ENCODE assay signal across 11 cellular contexts in the genomic region with DNA sequence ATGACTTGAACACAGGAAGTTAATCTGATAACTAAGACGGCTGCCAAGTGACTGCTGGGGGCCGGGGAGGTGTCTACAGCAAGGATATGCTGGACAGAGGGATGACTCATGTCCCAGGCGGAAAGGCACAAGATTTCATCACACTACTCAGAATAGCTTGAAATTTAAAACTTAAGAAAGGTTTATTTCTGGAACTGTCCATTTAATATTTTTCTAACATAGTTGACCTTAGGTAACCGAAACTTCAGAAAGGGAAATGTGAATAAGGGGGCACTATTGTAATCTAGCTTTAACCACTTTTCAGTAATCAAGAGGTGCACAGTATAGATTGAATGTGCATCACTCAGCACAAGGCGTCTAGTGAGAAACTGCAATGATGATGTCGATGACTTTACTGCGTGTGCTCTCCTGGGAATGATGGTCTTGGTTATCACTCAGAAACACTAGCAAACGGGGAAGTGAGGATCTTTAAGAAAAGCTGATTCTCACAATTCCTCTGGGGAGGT.
DNase-seq lines count a peak whose midpoint lies in the region; ATAC-seq and TF ChIP-seq lines count a peak whose summit lies in the region.
"Had no signal": no experiment of that assay in that cellular context is flagged by ENCODE, and none has a peak within 500 bp of the region (broad histone marks: within the 10 kb centered on the region; RNA-seq: fewer than 3 reads in every experiment).

No MANE protein-coding gene starts in this region.

- TF ChIP-seq RAD21 in HCT116 (IDR thresholded peaks at IDR 0.05; ENCODE audit: low read depth): no peak; the same call in 1 of the 2 replicates

- H3K4me3 ChIP-seq in HCT116 (replicated peaks in 1 of 2; ENCODE audit: low read depth in 1 of 2, low read length in 2 of 2): peak overlapping the region in 1 of 2 experiments; percentile 18; a peak in 2 of 4 replicates
- H3K4me3 ChIP-seq in skeletal muscle satellite cell (ENCODE audit: low read length): peak overlapping the region; percentile 34
- no peak overlapping the region for H3K4me3 ChIP-seq in WERI-Rb-1 (ENCODE audit: low read depth, low read length)
- H3K4me3 ChIP-seq: suprapubic skin had no signal

- intact Hi-C loops in HCT116 (cut with micrococcal nuclease) (no loop called here), Right ventricle myocardium superior (cut with DNase I) (loop anchor here (10.0 kb wide), 1 partner anchor 369 kb away; no protein-coding TSS in a partner anchor)

- no peaks in the 10 kb centered on the region for H3K79me2 ChIP-seq in HCT116 (ENCODE audit: insufficient read depth, low read length)

- H3K9ac ChIP-seq in HCT116 (ENCODE audit: low read length) (no peak overlapping the region), skeletal muscle satellite cell (ENCODE audit: low read depth, low read length) (peak overlapping the region; percentile 28)

- H2AFZ ChIP-seq in HCT116 (ENCODE audit: low read depth, low read length, poor library complexity, severe bottlenecking): peak overlapping the region; percentile 57

- H3K27ac ChIP-seq in HCT116 (ENCODE audit: low read depth, low read length): no peak overlapping the region
- H3K27ac ChIP-seq in WERI-Rb-1: no peak overlapping the region
- H3K27ac ChIP-seq: suprapubic skin had no signal

- no TSS peak for BruUV-seq in HCT116 (replicated peaks; lab: Mats Ljungman, UMichigan)

- CTCF ChIA-PET in HCT116 (lab: Charles Lee): no interaction called here

- DNase-seq in HCT116 (ENCODE audit: low read depth, low spot score) (peak; percentile 60), SW 1271 (lab: John Stamatoyannopoulos, UW) (peak; percentile 30 to 82), Right ventricle myocardium superior (peak; percentile 72), medulla oblongata (ENCODE audit: extremely low spot score) (no peak), WERI-Rb-1 (no peak), NCI-H446 (lab: John Stamatoyannopoulos, UW) (no peak)
- no peak for DNase-seq in effector CD8-positive, alpha-beta T cell (lab: John Stamatoyannopoulos, UW)
- DNase-seq: caudate nucleus, natural killer cell had no signal

- ATAC-seq in HCT116 (peak; percentile 82), Right ventricle myocardium superior (ENCODE audit: poor library complexity) (peak; percentile 69)
- ATAC-seq: natural killer cell had no signal

- H3K36me3 ChIP-seq in HCT116 (ENCODE audit: control insufficient read depth in 1 of 2, insufficient read depth in 2 of 2, low read length in 2 of 2) (no peaks in the 10 kb centered on the region), skeletal muscle satellite cell (ENCODE audit: insufficient read depth, low read length) (no peaks in the 10 kb centered on the region), WERI-Rb-1 (no peaks in the 10 kb centered on the region)
- H3K36me3 ChIP-seq: suprapubic skin had no signal

- POLR2A ChIA-PET in HCT116 (lab: Charles Lee): no interaction called here

- peak overlapping the region; percentile 54 for H3K4me2 ChIP-seq in HCT116 (ENCODE audit: low read length)
- peak overlapping the region; percentile 63 for H3K4me2 ChIP-seq in skeletal muscle satellite cell (ENCODE audit: low read length)

- H3K4me1 ChIP-seq in HCT116 (ENCODE audit: control insufficient read depth in 1 of 2, insufficient read depth in 2 of 2, low read length in 2 of 2) (peaks cover 7 to 38% of the 10 kb centered on the region in 2 experiments; a peak in 3 of 4 replicates), skeletal muscle satellite cell (ENCODE audit: control insufficient read depth, insufficient read depth, low read length) (peaks cover 39% of the 10 kb centered on the region)

- no peak for TF ChIP-seq POLR2A in HCT116 (IDR thresholded peaks at IDR 0.05; ENCODE audit: borderline replicate concordance, extremely low read depth, insufficient read depth, insufficient read length)

- H3K9me2 ChIP-seq in HCT116 (ENCODE audit: insufficient read depth): no peaks in the 10 kb centered on the region

- H3K27me3 ChIP-seq in HCT116 (ENCODE audit: insufficient read depth, low read length) (no peaks in the 10 kb centered on the region), skeletal muscle satellite cell (ENCODE audit: control insufficient read depth, insufficient read depth, low read length) (no peaks in the 10 kb centered on the region), WERI-Rb-1 (ENCODE audit: insufficient read depth, low read depth, severe bottlenecking) (no peaks in the 10 kb centered on the region)
- H3K27me3 ChIP-seq: suprapubic skin had no signal

- TF ChIP-seq CTCF in HCT116 (IDR thresholded peaks at IDR 0.05 in 2 of 3, conservative IDR thresholded peaks at IDR 0.05 in 1 of 3; ENCODE audit: borderline replicate concordance in 1 of 3, insufficient read depth in 1 of 3, low read depth in 2 of 3, low read length in 2 of 3) (no peak), WERI-Rb-1 (IDR thresholded peaks at IDR 0.05; ENCODE audit: low read depth, low read length) (no peak)

- RAD21 ChIA-PET in HCT116 (lab: Charles Lee; ENCODE audit: low non-redundant PET in 1 of 2, low total read pairs in 2 of 2, uncharacterized antibody in 2 of 2, unreplicated experiment in 2 of 2): no interaction called here

- H3K9me3 ChIP-seq in HCT116 (ENCODE audit: control insufficient read depth in 1 of 2, insufficient read depth in 1 of 2, low read depth in 1 of 2, low read length in 2 of 2) (no peaks in the 10 kb centered on the region), skeletal muscle satellite cell (replicated peaks; ENCODE audit: low read length) (no peaks in the 10 kb centered on the region), WERI-Rb-1 (ENCODE audit: severe bottlenecking) (no peaks in the 10 kb centered on the region)
- H3K9me3 ChIP-seq: suprapubic skin had no signal

- no peaks in the 10 kb centered on the region for H4K20me1 ChIP-seq in HCT116 (ENCODE audit: insufficient read depth)

TF ChIP-seq in HCT116, 20 proteins besides CTCF, POLR2A, EP300 and RAD21 (continues in another document):
- TF ChIP-seq, protein P1, sequence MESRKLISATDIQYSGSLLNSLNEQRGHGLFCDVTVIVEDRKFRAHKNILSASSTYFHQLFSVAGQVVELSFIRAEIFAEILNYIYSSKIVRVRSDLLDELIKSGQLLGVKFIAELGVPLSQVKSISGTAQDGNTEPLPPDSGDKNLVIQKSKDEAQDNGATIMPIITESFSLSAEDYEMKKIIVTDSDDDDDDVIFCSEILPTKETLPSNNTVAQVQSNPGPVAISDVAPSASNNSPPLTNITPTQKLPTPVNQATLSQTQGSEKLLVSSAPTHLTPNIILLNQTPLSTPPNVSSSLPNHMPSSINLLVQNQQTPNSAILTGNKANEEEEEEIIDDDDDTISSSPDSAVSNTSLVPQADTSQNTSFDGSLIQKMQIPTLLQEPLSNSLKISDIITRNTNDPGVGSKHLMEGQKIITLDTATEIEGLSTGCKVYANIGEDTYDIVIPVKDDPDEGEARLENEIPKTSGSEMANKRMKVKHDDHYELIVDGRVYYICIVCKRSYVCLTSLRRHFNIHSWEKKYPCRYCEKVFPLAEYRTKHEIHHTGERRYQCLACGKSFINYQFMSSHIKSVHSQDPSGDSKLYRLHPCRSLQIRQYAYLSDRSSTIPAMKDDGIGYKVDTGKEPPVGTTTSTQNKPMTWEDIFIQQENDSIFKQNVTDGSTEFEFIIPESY (IDR thresholded peaks at IDR 0.05; ENCODE audit: extremely low read depth, insufficient replicate concordance, low read length): no peak
- TF ChIP-seq JUND (IDR thresholded peaks at IDR 0.05): peak; percentile 73
- peak; percentile 64 for TF ChIP-seq SP1 (IDR thresholded peaks at IDR 0.05; ENCODE audit: low read depth)
- TF ChIP-seq, protein P2, sequence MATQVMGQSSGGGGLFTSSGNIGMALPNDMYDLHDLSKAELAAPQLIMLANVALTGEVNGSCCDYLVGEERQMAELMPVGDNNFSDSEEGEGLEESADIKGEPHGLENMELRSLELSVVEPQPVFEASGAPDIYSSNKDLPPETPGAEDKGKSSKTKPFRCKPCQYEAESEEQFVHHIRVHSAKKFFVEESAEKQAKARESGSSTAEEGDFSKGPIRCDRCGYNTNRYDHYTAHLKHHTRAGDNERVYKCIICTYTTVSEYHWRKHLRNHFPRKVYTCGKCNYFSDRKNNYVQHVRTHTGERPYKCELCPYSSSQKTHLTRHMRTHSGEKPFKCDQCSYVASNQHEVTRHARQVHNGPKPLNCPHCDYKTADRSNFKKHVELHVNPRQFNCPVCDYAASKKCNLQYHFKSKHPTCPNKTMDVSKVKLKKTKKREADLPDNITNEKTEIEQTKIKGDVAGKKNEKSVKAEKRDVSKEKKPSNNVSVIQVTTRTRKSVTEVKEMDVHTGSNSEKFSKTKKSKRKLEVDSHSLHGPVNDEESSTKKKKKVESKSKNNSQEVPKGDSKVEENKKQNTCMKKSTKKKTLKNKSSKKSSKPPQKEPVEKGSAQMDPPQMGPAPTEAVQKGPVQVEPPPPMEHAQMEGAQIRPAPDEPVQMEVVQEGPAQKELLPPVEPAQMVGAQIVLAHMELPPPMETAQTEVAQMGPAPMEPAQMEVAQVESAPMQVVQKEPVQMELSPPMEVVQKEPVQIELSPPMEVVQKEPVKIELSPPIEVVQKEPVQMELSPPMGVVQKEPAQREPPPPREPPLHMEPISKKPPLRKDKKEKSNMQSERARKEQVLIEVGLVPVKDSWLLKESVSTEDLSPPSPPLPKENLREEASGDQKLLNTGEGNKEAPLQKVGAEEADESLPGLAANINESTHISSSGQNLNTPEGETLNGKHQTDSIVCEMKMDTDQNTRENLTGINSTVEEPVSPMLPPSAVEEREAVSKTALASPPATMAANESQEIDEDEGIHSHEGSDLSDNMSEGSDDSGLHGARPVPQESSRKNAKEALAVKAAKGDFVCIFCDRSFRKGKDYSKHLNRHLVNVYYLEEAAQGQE (IDR thresholded peaks at IDR 0.05; ENCODE audit: low read depth): peak; percentile 30
- no peak for TF ChIP-seq EZH2 (IDR thresholded peaks at IDR 0.05)
- TF ChIP-seq MAX (IDR thresholded peaks at IDR 0.05): peak; percentile 58
- 0 out of 2 replicates have a peak, but pooled peaks have one; percentile 39 for TF ChIP-seq CBX3 (IDR thresholded peaks at IDR 0.05; ENCODE audit: low read depth)
- TF ChIP-seq ATF3 (IDR thresholded peaks at IDR 0.05): peak; percentile 38; the same call in 1 of the 2 replicates
- no peak for TF ChIP-seq ZFX (IDR thresholded peaks at IDR 0.05)
- no peak for TF ChIP-seq TCF7L2 (IDR thresholded peaks at IDR 0.05; ENCODE audit: borderline replicate concordance, extremely low read depth, insufficient read depth, insufficient read length)
- no peak for TF ChIP-seq SRF (IDR thresholded peaks at IDR 0.05; ENCODE audit: low read depth)
- no peak for TF ChIP-seq EZH2phosphoT487 (IDR thresholded peaks at IDR 0.05; ENCODE audit: borderline replicate concordance)
- TF ChIP-seq ELF1 (IDR thresholded peaks at IDR 0.05; ENCODE audit: borderline replicate concordance, low read depth): no peak

Comparison
In these comparisons a context has a peak if more than half of its experiments do, and no peak if none do; other contexts are left out.
1. DNase-seq: peak in HCT116 (single experiment), SW 1271 (2 of 2) and Right ventricle myocardium superior (single experiment); none in medulla oblongata (single experiment), WERI-Rb-1 (single experiment), NCI-H446 (0 of 2) and effector CD8-positive, alpha-beta T cell (single experiment).